8 cellular contexts compared by ENCODE assay signal in genomic region chr14:67571275-67571990, GRCh38. TPM values are rescaled to one million over a fixed set of nuclear protein-coding genes. Genes with fewer than 3 reads are reported as not detected.
DNase-seq lines count a peak whose midpoint lies in the region; ATAC-seq, FAIRE-seq and TF ChIP-seq lines count a peak whose summit lies in the region.

No MANE protein-coding gene starts in this region.

- no TSS peak for BruUV-seq in HepG2 (replicated peaks; lab: Mats Ljungman, UMichigan)

- no peaks in the 10 kb centered on the region for H3K79me2 ChIP-seq in H9 (ENCODE audit: insufficient read depth, low read length)
- H3K79me2 ChIP-seq in HepG2 (ENCODE audit: insufficient read depth, low read length), result no peaks in the 10 kb centered on the region

- no peak overlapping the region for H3K23ac ChIP-seq in H9 (ENCODE audit: insufficient read length, low read depth, low read length)

- no peak overlapping the region for H2BK12ac ChIP-seq in H9 (ENCODE audit: insufficient read length, low read depth, low read length)

- intact Hi-C loops in activated CD4-positive, alpha-beta T cell treated with anti-CD3 and anti-CD28 coated beads for 36 hours (cut with DNase I, micrococcal nuclease), result loop anchor here (1.0 to 5.0 kb wide), 3 partner anchors 45 to 1214 kb away; no protein-coding TSS in a partner anchor
- intact Hi-C loops in HepG2 (cut with micrococcal nuclease; ENCODE audit: unreplicated experiment), result loop anchor here (1.0 to 5.0 kb wide), 3 partner anchors 45 to 1214 kb away; no protein-coding TSS in a partner anchor

- TF ChIP-seq RAD21 in HepG2 (CRISPR knock-in tag; IDR thresholded peaks at IDR 0.05), result peak; percentile 72

- ATAC-seq in activated CD4-positive, alpha-beta T cell treated with anti-CD3 and anti-CD28 coated beads for 36 hours, result peak; percentile 97
- ATAC-seq in HepG2 (peak; percentile 93), HG03571 (IDR thresholded peaks at IDR 0.05; ENCODE audit: unreplicated experiment) (no peak)

- no peaks in the 10 kb centered on the region for H3K9me3 Mint-ChIP-seq in H9
- H3K9me3 Mint-ChIP-seq in activated CD4-positive, alpha-beta T cell treated with anti-CD3 and anti-CD28 coated beads for 36 hours (ENCODE audit: low read depth), result no peaks in the 10 kb centered on the region
- no peaks in the 10 kb centered on the region for H3K9me3 Mint-ChIP-seq in chondrocyte (ENCODE audit: low read depth)

- no peaks in the 10 kb centered on the region for H3K79me1 ChIP-seq in H9 (ENCODE audit: insufficient read depth, low read depth, low read length, poor library complexity, severe bottlenecking)

- H3K4me3 Mint-ChIP-seq in H9 (peak overlapping the region in 1 of 2 experiments; percentile 8; a peak in 1 of 5 replicates), chondrocyte (ENCODE audit: unreplicated experiment) (no peak overlapping the region)
- H3K4me3 Mint-ChIP-seq in activated CD4-positive, alpha-beta T cell treated with anti-CD3 and anti-CD28 coated beads for 36 hours, result no peak overlapping the region

- peaks cover 14 to 18% of the 10 kb centered on the region in 2 experiments for H3K4me1 Mint-ChIP-seq in H9
- no peaks in the 10 kb centered on the region for H3K4me1 Mint-ChIP-seq in activated CD4-positive, alpha-beta T cell treated with anti-CD3 and anti-CD28 coated beads for 36 hours
- H3K4me1 Mint-ChIP-seq in chondrocyte (ENCODE audit: low read depth), result no peaks in the 10 kb centered on the region

- H2BK15ac ChIP-seq in H9 (ENCODE audit: low read depth, low read length), result no peak overlapping the region

- H3K14ac ChIP-seq in H9 (ENCODE audit: insufficient read depth, low read length), result no peak overlapping the region

- no peak overlapping the region; a peak in 1 of 7 replicates for H3K27ac Mint-ChIP-seq in H9
- H3K27ac Mint-ChIP-seq in activated CD4-positive, alpha-beta T cell treated with anti-CD3 and anti-CD28 coated beads for 36 hours, result no peak overlapping the region
- H3K27ac Mint-ChIP-seq in chondrocyte (ENCODE audit: unreplicated experiment), result no peak overlapping the region

- H3K36me3 ChIP-seq in HepG2 (replicated peaks in 1 of 2; ENCODE audit: control insufficient read depth in 1 of 2, insufficient read depth in 2 of 2, low read length in 2 of 2), result no peaks in the 10 kb centered on the region; a peak in 1 of 5 replicates

- no peak overlapping the region for H4K8ac ChIP-seq in H9 (replicated peaks; ENCODE audit: insufficient read length, low read depth, low read length)

- no peak overlapping the region for H2AFZ ChIP-seq in H9 (ENCODE audit: low read length)
- no peak overlapping the region for H2AFZ ChIP-seq in HepG2 (ENCODE audit: low read length)

- in situ Hi-C loops in HepG2 (cut with HindIII; ENCODE audit: extremely low pct_ligation_motif_present, low pct_unique_long_range_greater_than_20kb), result no loop called here

- POLR2A ChIA-PET in activated CD4-positive, alpha-beta T cell treated with anti-CD3 and anti-CD28 coated beads for 36 hours (lab: Charles Lee), result no interaction called here
- POLR2A ChIA-PET in HepG2 (lab: Yijun Ruan, JAX), result interaction anchor here (0.6 to 1.3 kb wide), 7 partner anchors 11 to 144 kb away, joined by 3 to 9 read pairs (median 3); partner anchors contain the start of gene PIGH

- H3K4ac ChIP-seq in H9 (ENCODE audit: low read depth, low read length), result no peak overlapping the region

- no peaks in the 10 kb centered on the region for H4K20me1 ChIP-seq in H9 (ENCODE audit: control insufficient read depth, insufficient read depth, insufficient read length)
- no peaks in the 10 kb centered on the region for H4K20me1 ChIP-seq in HepG2 (ENCODE audit: insufficient read depth, low read length)

- H3T11ph ChIP-seq in H9 (ENCODE audit: low read length), result no peak overlapping the region

- no peak overlapping the region for H2BK120ac ChIP-seq in H9 (ENCODE audit: low read depth, low read length, poor library complexity, severe bottlenecking)

- CTCF ChIA-PET in activated CD4-positive, alpha-beta T cell treated with anti-CD3 and anti-CD28 coated beads for 36 hours (lab: Charles Lee), result interaction anchor here (0.5 to 5.1 kb wide), 47 partner anchors 9 to 1519 kb away, joined by 3 to 159 read pairs (median 4); partner anchors contain the start of genes PIGH, PLEKHH1 and TMEM229B
- CTCF ChIA-PET in HepG2 (lab: Yijun Ruan, JAX; ENCODE audit: low intra/inter-chr PET ratio, low total read pairs), result interaction anchor here (0.8 to 2.7 kb wide), 3 partner anchors 45 to 144 kb away, joined by 5 to 25 read pairs (median 22); no protein-coding TSS in a partner anchor

- no peak overlapping the region for H4K91ac ChIP-seq in H9 (ENCODE audit: insufficient read length, low read depth, low read length)

- H3K56ac ChIP-seq in H9 (ENCODE audit: insufficient read length, low read depth, low read length), result no peak overlapping the region

- H3K9ac ChIP-seq in H9 (ENCODE audit: extremely low read depth, insufficient read length, low read length) (no peak overlapping the region), HepG2 (ENCODE audit: insufficient read depth, low read depth, low read length) (no peak overlapping the region)

- DNase-seq in DMS114 treated with DMSO at 0.1 percent for 48 hours (lab: John Stamatoyannopoulos, UW; ENCODE audit: unreplicated experiment) (peak; percentile 49), H9 (peak; percentile 72), NCI-H345 (lab: John Stamatoyannopoulos, UW) (peak; percentile 52), chondrocyte (ENCODE audit: low spot score) (peak; percentile 81), HepG2 (ENCODE audit: low spot score) (peak; percentile 45)
- DNase-seq in activated CD4-positive, alpha-beta T cell treated with anti-CD3 and anti-CD28 coated beads for 36 hours, result peak; percentile 82
- DNase-seq in stimulated activated CD4-positive, alpha-beta T cell treated with anti-CD3 and anti-CD28 coated beads, TNF-alpha, amount 100 ng/mL, for 24 hours (ENCODE audit: low read depth in 3 of 3), result peak; percentile 24 to 65 (median 50)

- no peaks in the 10 kb centered on the region for H3K4me1 ChIP-seq in H9 (ENCODE audit: insufficient read depth, low read length)
- peaks cover 14% of the 10 kb centered on the region for H3K4me1 ChIP-seq in HepG2 (ENCODE audit: insufficient read depth, low read length)

- no peak overlapping the region for H3K4me2 ChIP-seq in H9 (ENCODE audit: insufficient read depth, insufficient read length, low read length)
- H3K4me2 ChIP-seq in HepG2 (ENCODE audit: low read depth, low read length), result no peak overlapping the region

- H3K9me3 ChIP-seq in H9 (ENCODE audit: control insufficient read depth, low read depth, low read length) (no peaks in the 10 kb centered on the region), HepG2 (ENCODE audit: low read length) (no peaks in the 10 kb centered on the region)

- no peak overlapping the region for H3K27ac ChIP-seq in H9 (ENCODE audit: insufficient read length, low read depth, low read length)
- no peak overlapping the region for H3K27ac ChIP-seq in HepG2 (ENCODE audit: extremely low read length, insufficient read depth, low read length)

- no peak overlapping the region for H3K4me3 ChIP-seq in HepG2 (replicated peaks in 1 of 3; ENCODE audit: insufficient read depth in 1 of 3, low read depth in 2 of 3, low read length in 3 of 3)

- H3K27me3 ChIP-seq in H9 (ENCODE audit: insufficient read depth, low read length) (no peaks in the 10 kb centered on the region), HepG2 (ENCODE audit: control insufficient read depth in 1 of 2, insufficient read depth in 2 of 2, low read length in 2 of 2) (no peaks in the 10 kb centered on the region)

- peak; percentile 85 for FAIRE-seq in HepG2 (lab: Jason Lieb, UNC)

- WGBS in H9 (ENCODE audit: extremely low coverage, insufficient read length, low lambda C conversion rate), result no CpG with 5 or more reads among the region's 14 CpGs
- WGBS in HepG2 (ENCODE audit: low lambda C conversion rate), result 8% methylated on average over 5 of the region's 14 CpGs

- TF ChIP-seq EP300 in HepG2 (IDR thresholded peaks at IDR 0.05; ENCODE audit: low read depth in 2 of 2, low read length in 2 of 2) (no peak), HepG2 (CRISPR knock-in tag; IDR thresholded peaks at IDR 0.05; ENCODE audit: borderline replicate concordance) (no peak)

- H2BK20ac ChIP-seq in H9 (ENCODE audit: low read depth, low read length, poor library complexity, severe bottlenecking), result no peak overlapping the region

- H2BK5ac ChIP-seq in H9 (ENCODE audit: insufficient read length, low read length), result no peak overlapping the region

- H2AK5ac ChIP-seq in H9 (ENCODE audit: insufficient read length, low read length), result no peak overlapping the region

- H3K18ac ChIP-seq in H9 (ENCODE audit: insufficient read length, low read depth, low read length), result no peak overlapping the region

- no peaks in the 10 kb centered on the region for H3K23me2 ChIP-seq in H9 (ENCODE audit: insufficient read length, low read depth, low read length, poor library complexity, severe bottlenecking)

- no peak for TF ChIP-seq POLR2A in HepG2 (IDR thresholded peaks at IDR 0.05; ENCODE audit: insufficient read depth in 1 of 2, low read depth in 2 of 2, low read length in 2 of 2)

- H4K5ac ChIP-seq in H9 (ENCODE audit: insufficient read length, low read depth, low read length), result no peak overlapping the region

- no peaks in the 10 kb centered on the region for H3K27me3 Mint-ChIP-seq in H9 (ENCODE audit: low read depth)
- peaks cover 3% of the 10 kb centered on the region for H3K27me3 Mint-ChIP-seq in activated CD4-positive, alpha-beta T cell treated with anti-CD3 and anti-CD28 coated beads for 36 hours
- H3K27me3 Mint-ChIP-seq in chondrocyte (ENCODE audit: low read depth), result peaks cover 5% of the 10 kb centered on the region

- H3K36me3 Mint-ChIP-seq in H9 (ENCODE audit: insufficient read depth in 1 of 3, low read depth in 3 of 3) (peaks cover 3 to 30% (median 11%) of the 10 kb centered on the region in 3 experiments; a peak in 5 of 7 replicates), chondrocyte (ENCODE audit: low read depth) (no peaks in the 10 kb centered on the region)
- no peaks in the 10 kb centered on the region for H3K36me3 Mint-ChIP-seq in activated CD4-positive, alpha-beta T cell treated with anti-CD3 and anti-CD28 coated beads for 36 hours (ENCODE audit: low read depth)

- TF ChIP-seq CTCF in H9 (conservative IDR thresholded peaks at IDR 0.05) (peak; percentile 85), chondrocyte (IDR thresholded peaks at IDR 0.05) (peak; percentile 90), HepG2 (CRISPR knock-in tag; IDR thresholded peaks at IDR 0.05) (peak; percentile 93)

RNA-seq across cellular contexts. Expression of gene PIGH, which starts 28.6 kb away (rescaled TPM):
- total RNA-seq in H9 (2021), result 9.3 and 9.4 TPM in 2 replicates
- 10 to 100 TPM; 14.9 to 21.4 TPM for total RNA-seq in activated CD4-positive, alpha-beta T cell treated with anti-CD3 and anti-CD28 coated beads for 36 hours
- total RNA-seq in chondrocyte, result 16.3 to 19.0 TPM (median 16.9 TPM) in 3 replicates
- 18.7 and 30.0 TPM in 2 replicates for total RNA-seq in HepG2 (2016; rRNA removed; fragmentation: Illumina TruSeq; extraction: Trizol)
- 23.7 and 27.0 TPM in 2 replicates for total RNA-seq in HepG2 (2016; cell fraction: cytosol; rRNA removed; fragmentation: Illumina TruSeq; extraction: Trizol; ENCODE audit: low read depth)
- 19.2 and 31.7 TPM in 2 replicates for total RNA-seq in HepG2 (2016; cell fraction: insoluble cytoplasmic fraction; rRNA removed; fragmentation: Illumina TruSeq; extraction: Trizol)
- 32.7 and 35.6 TPM in 2 replicates for total RNA-seq in HepG2 (2016; cell fraction: membrane; rRNA removed; fragmentation: Illumina TruSeq; extraction: Trizol)
- total RNA-seq in HepG2 (2016; cell fraction: nucleus; rRNA removed; fragmentation: Illumina TruSeq; extraction: Trizol), result 30.3 and 31.6 TPM in 2 replicates
- 43.5 and 53.6 TPM in 2 replicates for polyA plus RNA-seq in HepG2 (2011; rRNA removed)
- 27.5 and 43.0 TPM in 2 replicates for polyA plus RNA-seq in HepG2 (2011; cell fraction: cytosol; rRNA removed)
- 107 and 111 TPM in 2 replicates for polyA plus RNA-seq in HepG2 (2011; cell fraction: nucleus; rRNA removed)
- 25.2 and 35.2 TPM in 2 replicates for polyA plus RNA-seq in HepG2 (2012)
- 24.8 and 31.5 TPM in 2 replicates for polyA plus RNA-seq in HepG2 (2016; cell fraction: cytosol; fragmentation: Illumina TruSeq; extraction: Trizol; ENCODE audit: low read depth)
- polyA plus RNA-seq in HepG2 (2016; cell fraction: insoluble cytoplasmic fraction; fragmentation: Illumina TruSeq; extraction: Trizol; ENCODE audit: low read depth), result 17.9 and 20.6 TPM in 2 replicates
- 29.8 and 32.1 TPM in 2 replicates for polyA plus RNA-seq in HepG2 (2016; cell fraction: membrane; fragmentation: Illumina TruSeq; extraction: Trizol; ENCODE audit: low read depth)
- 61.7 and 63.3 TPM in 2 replicates for polyA plus RNA-seq in HepG2 (2016; cell fraction: nucleus; fragmentation: Illumina TruSeq; extraction: Trizol; ENCODE audit: insufficient read depth, low read depth)
- polyA minus RNA-seq in HepG2 (2011; rRNA and poly(A)+ RNA removed; ENCODE audit: low replicate concordance), result 16.6 and 25.0 TPM in 2 replicates
- polyA minus RNA-seq in HepG2 (2011; cell fraction: cytosol; rRNA and poly(A)+ RNA removed), result 19.3 and 21.0 TPM in 2 replicates
- 10.9 and 17.5 TPM in 2 replicates for polyA minus RNA-seq in HepG2 (2011; cell fraction: nucleus; rRNA and poly(A)+ RNA removed)

RNA-seq across cellular contexts. Expression of gene PLEKHH1, which starts 38.3 kb away (rescaled TPM):
- 26.9 and 35.3 TPM in 2 replicates for total RNA-seq in H9 (2021)
- 1 to 10 TPM; 4.1 to 5.7 TPM for total RNA-seq in activated CD4-positive, alpha-beta T cell treated with anti-CD3 and anti-CD28 coated beads for 36 hours
- total RNA-seq in chondrocyte, result 0.65 to 2.8 TPM (median 1.1 TPM) in 3 replicates
- total RNA-seq in HepG2 (2016; rRNA removed; fragmentation: Illumina TruSeq; extraction: Trizol), result 4.8 and 8.6 TPM in 2 replicates
- total RNA-seq in HepG2 (2016; cell fraction: cytosol; rRNA removed; fragmentation: Illumina TruSeq; extraction: Trizol; ENCODE audit: low read depth), result 3.3 and 4.8 TPM in 2 replicates
- 4.6 and 7.6 TPM in 2 replicates for total RNA-seq in HepG2 (2016; cell fraction: insoluble cytoplasmic fraction; rRNA removed; fragmentation: Illumina TruSeq; extraction: Trizol)
- 3.6 and 3.9 TPM in 2 replicates for total RNA-seq in HepG2 (2016; cell fraction: membrane; rRNA removed; fragmentation: Illumina TruSeq; extraction: Trizol)
- 12.0 and 12.8 TPM in 2 replicates for total RNA-seq in HepG2 (2016; cell fraction: nucleus; rRNA removed; fragmentation: Illumina TruSeq; extraction: Trizol)
- 15.4 and 15.8 TPM in 2 replicates for polyA plus RNA-seq in HepG2 (2011; rRNA removed)
- polyA plus RNA-seq in HepG2 (2011; cell fraction: cytosol; rRNA removed), result 5.2 and 5.8 TPM in 2 replicates
- 49.9 and 50.8 TPM in 2 replicates for polyA plus RNA-seq in HepG2 (2011; cell fraction: nucleus; rRNA removed)
- polyA plus RNA-seq in HepG2 (2012), result 7.8 and 9.0 TPM in 2 replicates
- polyA plus RNA-seq in HepG2 (2016; cell fraction: cytosol; fragmentation: Illumina TruSeq; extraction: Trizol; ENCODE audit: low read depth), result 0.53 and 0.76 TPM in 2 replicates
- polyA plus RNA-seq in HepG2 (2016; cell fraction: insoluble cytoplasmic fraction; fragmentation: Illumina TruSeq; extraction: Trizol; ENCODE audit: low read depth), result 4.0 and 7.4 TPM in 2 replicates
- 1.5 TPM in 2 replicates for polyA plus RNA-seq in HepG2 (2016; cell fraction: membrane; fragmentation: Illumina TruSeq; extraction: Trizol; ENCODE audit: low read depth)
- polyA plus RNA-seq in HepG2 (2016; cell fraction: nucleus; fragmentation: Illumina TruSeq; extraction: Trizol; ENCODE audit: insufficient read depth, low read depth), result 35.8 and 36.7 TPM in 2 replicates
- polyA minus RNA-seq in HepG2 (2011; rRNA and poly(A)+ RNA removed; ENCODE audit: low replicate concordance), result 14.0 and 15.2 TPM in 2 replicates
- polyA minus RNA-seq in HepG2 (2011; cell fraction: cytosol; rRNA and poly(A)+ RNA removed), result 4.4 and 6.2 TPM in 2 replicates
- polyA minus RNA-seq in HepG2 (2011; cell fraction: nucleus; rRNA and poly(A)+ RNA removed), result 22.7 and 29.6 TPM in 2 replicates

RNA-seq across cellular contexts. Expression of gene ARG2, which starts 48.3 kb away (rescaled TPM):
- total RNA-seq in H9 (2021), result 35.2 and 35.5 TPM in 2 replicates
- total RNA-seq in activated CD4-positive, alpha-beta T cell treated with anti-CD3 and anti-CD28 coated beads for 36 hours, result 10 to 100 TPM; 11.9 TPM
- total RNA-seq in chondrocyte, result 2.8 to 11.1 TPM (median 10.9 TPM) in 3 replicates
- total RNA-seq in HepG2 (2016; rRNA removed; fragmentation: Illumina TruSeq; extraction: Trizol), result 37.5 and 59.7 TPM in 2 replicates
- 6.3 and 7.7 TPM in 2 replicates for total RNA-seq in HepG2 (2016; cell fraction: cytosol; rRNA removed; fragmentation: Illumina TruSeq; extraction: Trizol; ENCODE audit: low read depth)
- total RNA-seq in HepG2 (2016; cell fraction: insoluble cytoplasmic fraction; rRNA removed; fragmentation: Illumina TruSeq; extraction: Trizol), result 39.6 and 59.5 TPM in 2 replicates
- total RNA-seq in HepG2 (2016; cell fraction: membrane; rRNA removed; fragmentation: Illumina TruSeq; extraction: Trizol), result 11.9 and 12.9 TPM in 2 replicates
- 15.1 and 17.4 TPM in 2 replicates for total RNA-seq in HepG2 (2016; cell fraction: nucleus; rRNA removed; fragmentation: Illumina TruSeq; extraction: Trizol)
- polyA plus RNA-seq in HepG2 (2011; rRNA removed), result 71.2 and 73.6 TPM in 2 replicates
- polyA plus RNA-seq in HepG2 (2011; cell fraction: cytosol; rRNA removed), result 60.1 and 70.4 TPM in 2 replicates
- 17.5 and 19.4 TPM in 2 replicates for polyA plus RNA-seq in HepG2 (2011; cell fraction: nucleus; rRNA removed)
- 40.9 and 79.8 TPM in 2 replicates for polyA plus RNA-seq in HepG2 (2012)
- 6.2 and 6.3 TPM in 2 replicates for polyA plus RNA-seq in HepG2 (2016; cell fraction: cytosol; fragmentation: Illumina TruSeq; extraction: Trizol; ENCODE audit: low read depth)
- 53.1 and 54.4 TPM in 2 replicates for polyA plus RNA-seq in HepG2 (2016; cell fraction: insoluble cytoplasmic fraction; fragmentation: Illumina TruSeq; extraction: Trizol; ENCODE audit: low read depth)
- polyA plus RNA-seq in HepG2 (2016; cell fraction: membrane; fragmentation: Illumina TruSeq; extraction: Trizol; ENCODE audit: low read depth), result 9.5 and 9.6 TPM in 2 replicates
- 17.5 and 21.2 TPM in 2 replicates for polyA plus RNA-seq in HepG2 (2016; cell fraction: nucleus; fragmentation: Illumina TruSeq; extraction: Trizol; ENCODE audit: insufficient read depth, low read depth)
- 30.7 and 305 TPM in 2 replicates for polyA minus RNA-seq in HepG2 (2011; rRNA and poly(A)+ RNA removed; ENCODE audit: low replicate concordance)
- 47.9 and 62.8 TPM in 2 replicates for polyA minus RNA-seq in HepG2 (2011; cell fraction: cytosol; rRNA and poly(A)+ RNA removed)
- polyA minus RNA-seq in HepG2 (2011; cell fraction: nucleus; rRNA and poly(A)+ RNA removed), result 28.6 and 33.4 TPM in 2 replicates
